8 cellular contexts compared by ENCODE assay signal in the genomic region with DNA sequence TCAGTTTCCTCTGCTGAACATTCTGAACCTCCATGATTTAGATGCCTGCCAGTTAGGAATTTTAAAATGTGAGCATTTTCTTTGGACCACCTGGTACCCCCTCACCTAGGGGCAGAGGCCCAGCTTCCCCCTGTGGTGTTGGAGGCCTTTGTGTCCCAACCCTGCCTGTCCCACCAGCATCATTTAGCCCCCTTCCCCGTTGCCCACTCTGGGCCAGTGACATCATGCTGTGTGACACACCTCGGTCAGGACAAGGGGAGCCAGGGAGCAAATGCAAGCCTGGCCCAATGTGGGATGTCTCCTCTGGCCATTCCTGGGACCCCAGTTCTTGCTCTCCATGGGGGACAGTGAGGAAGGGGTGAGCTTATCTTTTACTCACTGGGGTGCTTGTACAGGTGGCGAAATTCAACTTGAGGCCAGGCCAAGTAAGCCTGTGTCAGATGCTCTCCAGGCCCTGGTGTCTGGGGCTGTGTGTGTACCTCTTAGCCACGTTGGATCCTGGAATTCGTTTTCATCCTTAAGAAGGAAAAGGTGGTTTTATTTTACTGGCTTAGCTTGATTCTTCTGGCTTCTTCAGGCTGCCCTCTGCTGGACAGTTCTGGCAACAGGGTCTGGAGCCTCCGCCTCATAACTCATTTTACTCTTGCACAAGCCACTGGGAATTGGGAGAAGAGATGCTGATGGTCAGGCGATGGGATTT. TPM values are rescaled to one million over a fixed set of nuclear protein-coding genes. Genes with fewer than 3 reads are reported as not detected.
DNase-seq lines count a peak whose midpoint lies in the region; ATAC-seq and TF ChIP-seq lines count a peak whose summit lies in the region.

No MANE protein-coding gene starts in this region.

- no peak overlapping the region for H3K27ac Mint-ChIP-seq in activated CD8-positive, alpha-beta T cell treated with anti-CD3 and anti-CD28 coated beads, Interleukin-2, amount 10 ng/mL, durations not matched to agents 7 days and 5 days
- H3K27ac Mint-ChIP-seq in glutamatergic neuron (ENCODE audit: unreplicated experiment) = no peak overlapping the region
- H3K27ac Mint-ChIP-seq in progenitor cell of endocrine pancreas = peak overlapping the region; percentile 59

- no peak for ATAC-seq in activated CD8-positive, alpha-beta T cell treated with anti-CD3 and anti-CD28 coated beads, Interleukin-2, amount 10 ng/mL, durations not matched to agents 7 days and 5 days
- no peak for ATAC-seq in GM21367 (IDR thresholded peaks at IDR 0.05; ENCODE audit: unreplicated experiment)

- no peaks in the 10 kb centered on the region for H3K4me1 Mint-ChIP-seq in activated CD8-positive, alpha-beta T cell treated with anti-CD3 and anti-CD28 coated beads, Interleukin-2, amount 10 ng/mL, durations not matched to agents 7 days and 5 days (ENCODE audit: low read depth)
- peaks cover 9% of the 10 kb centered on the region for H3K4me1 Mint-ChIP-seq in glutamatergic neuron (ENCODE audit: low read depth, unreplicated experiment)
- H3K4me1 Mint-ChIP-seq in progenitor cell of endocrine pancreas (ENCODE audit: low read depth) = peaks cover 11% of the 10 kb centered on the region

- TF ChIP-seq CTCF in glutamatergic neuron (IDR thresholded peaks at IDR 0.05; ENCODE audit: partially characterized antibody, unreplicated experiment) (peak; percentile 81), progenitor cell of endocrine pancreas (IDR thresholded peaks at IDR 0.05; ENCODE audit: unreplicated experiment) (peak; percentile 83)

- CTCF ChIA-PET in activated CD8-positive, alpha-beta T cell treated with anti-CD3 and anti-CD28 coated beads, Interleukin-2, amount 10 ng/mL, durations not matched to agents 7 days and 5 days (lab: Charles Lee) = interaction anchor here (0.8 to 2.9 kb wide), 11 partner anchors 10 to 201 kb away, joined by 3 to 20 read pairs (median 4); no protein-coding TSS in a partner anchor

- POLR2A ChIA-PET in activated CD8-positive, alpha-beta T cell treated with anti-CD3 and anti-CD28 coated beads, Interleukin-2, amount 10 ng/mL, durations not matched to agents 7 days and 5 days (lab: Charles Lee) = no interaction called here

- no peaks in the 10 kb centered on the region for H3K9me3 Mint-ChIP-seq in activated CD8-positive, alpha-beta T cell treated with anti-CD3 and anti-CD28 coated beads, Interleukin-2, amount 10 ng/mL, durations not matched to agents 7 days and 5 days (ENCODE audit: insufficient read depth)
- H3K9me3 Mint-ChIP-seq in glutamatergic neuron (ENCODE audit: unreplicated experiment) = peaks cover 4% of the 10 kb centered on the region
- no peaks in the 10 kb centered on the region for H3K9me3 Mint-ChIP-seq in progenitor cell of endocrine pancreas (ENCODE audit: low read depth)

- H3K27me3 Mint-ChIP-seq in activated CD8-positive, alpha-beta T cell treated with anti-CD3 and anti-CD28 coated beads, Interleukin-2, amount 10 ng/mL, durations not matched to agents 7 days and 5 days (ENCODE audit: low read depth) = no peaks in the 10 kb centered on the region
- H3K27me3 Mint-ChIP-seq in glutamatergic neuron (ENCODE audit: unreplicated experiment) (peaks cover 3% of the 10 kb centered on the region), progenitor cell of endocrine pancreas (no peaks in the 10 kb centered on the region)

- DNase-seq in 8988T = peak; percentile 29
- peak; percentile 88 for DNase-seq in GM03348 (ENCODE audit: low spot score)
- peak; percentile 16 for DNase-seq in NCI-H146 treated with DMSO at 0.1 percent for 48 hours (lab: John Stamatoyannopoulos, UW; ENCODE audit: unreplicated experiment)
- DNase-seq in activated CD8-positive, alpha-beta T cell treated with anti-CD3 and anti-CD28 coated beads, Interleukin-2, amount 10 ng/mL, durations not matched to agents 7 days and 5 days = peak; percentile 42
- DNase-seq in glutamatergic neuron = peak; percentile 88
- DNase-seq in progenitor cell of endocrine pancreas (ENCODE audit: low spot score, unreplicated experiment) = peak; percentile 47
- DNase-seq in DMS153 treated with DMSO at 0.1 percent for 48 hours (lab: John Stamatoyannopoulos, UW; ENCODE audit: unreplicated experiment) = no peak

- no peaks in the 10 kb centered on the region for H3K36me3 Mint-ChIP-seq in activated CD8-positive, alpha-beta T cell treated with anti-CD3 and anti-CD28 coated beads, Interleukin-2, amount 10 ng/mL, durations not matched to agents 7 days and 5 days (ENCODE audit: low read depth)
- H3K36me3 Mint-ChIP-seq in glutamatergic neuron (ENCODE audit: unreplicated experiment) = peaks cover 13% of the 10 kb centered on the region
- H3K36me3 Mint-ChIP-seq in progenitor cell of endocrine pancreas (ENCODE audit: insufficient read depth) = peaks cover 29% of the 10 kb centered on the region

- no peak overlapping the region for H3K4me3 Mint-ChIP-seq in activated CD8-positive, alpha-beta T cell treated with anti-CD3 and anti-CD28 coated beads, Interleukin-2, amount 10 ng/mL, durations not matched to agents 7 days and 5 days
- H3K4me3 Mint-ChIP-seq in glutamatergic neuron (ENCODE audit: unreplicated experiment) (no peak overlapping the region), progenitor cell of endocrine pancreas (ENCODE audit: low read depth) (no peak overlapping the region)

RNA-seq across cellular contexts. Expression of gene MYZAP, which starts 49.7 kb away (rescaled TPM):
- total RNA-seq in activated CD8-positive, alpha-beta T cell treated with anti-CD3 and anti-CD28 coated beads, Interleukin-2, amount 10 ng/mL, durations not matched to agents 7 days and 5 days = not detected
- total RNA-seq in glutamatergic neuron (ENCODE audit: unreplicated experiment) = not detected
- total RNA-seq in progenitor cell of endocrine pancreas = 11.5 and 11.9 TPM in 2 replicates

Comparison
In these comparisons a context has a peak if more than half of its experiments do, and no peak if none do; other contexts are left out.
1. RNA of gene MYZAP, which starts 49.7 kb away (total RNA-seq): 11.5 to 11.9 TPM in progenitor cell of endocrine pancreas; not detected in glutamatergic neuron (single experiment) and not detected in activated CD8-positive, alpha-beta T cell treated with anti-CD3 and anti-CD28 coated beads, Interleukin-2, amount 10 ng/mL, durations not matched to agents 7 days and 5 days; every median in the first group is over 10 times any median in the second.